ENCODE assay signal across 8 cellular contexts in genomic region chr17:45170976-45171337, GRCh38. TPM values are rescaled to one million over a fixed set of nuclear protein-coding genes. Genes with fewer than 3 reads are reported as not detected.
DNase-seq lines count a peak whose midpoint lies in the region; ATAC-seq, FAIRE-seq and TF ChIP-seq lines count a peak whose summit lies in the region.

No MANE protein-coding gene starts in this region.

- no peak for DNase-seq in activated CD4-positive, alpha-beta memory T cell treated with anti-CD3 and anti-CD28 coated beads, Interleukin-2, amount 10 ng/mL, durations not matched to agents 7 days and 5 days
- no peak for DNase-seq in activated CD4-positive, alpha-beta memory T cell treated with anti-CD3 and anti-CD28 coated beads for 36 hours
- DNase-seq in astrocyte (ENCODE audit: low read depth) (peak; percentile 60), immature natural killer cell (no peak), NCI-H1105 (lab: John Stamatoyannopoulos, UW) (no peak)
- no peak for DNase-seq in stimulated activated naive B cell treated with anti-CD40 and anti-IgM and Interleukin-4, amounts not matched to agents 10 μg/mL and 1 μg/mL and 100 μg/mL, for 72 hours

- H3K9me3 Mint-ChIP-seq in activated CD4-positive, alpha-beta memory T cell treated with anti-CD3 and anti-CD28 coated beads, Interleukin-2, amount 10 ng/mL, durations not matched to agents 7 days and 5 days = no peaks in the 10 kb centered on the region
- H3K9me3 Mint-ChIP-seq in activated CD4-positive, alpha-beta memory T cell treated with anti-CD3 and anti-CD28 coated beads for 36 hours = no peaks in the 10 kb centered on the region
- no peaks in the 10 kb centered on the region for H3K9me3 Mint-ChIP-seq in astrocyte (ENCODE audit: unreplicated experiment)
- no peaks in the 10 kb centered on the region for H3K9me3 Mint-ChIP-seq in immature natural killer cell
- no peaks in the 10 kb centered on the region for H3K9me3 Mint-ChIP-seq in stimulated activated naive B cell treated with anti-CD40 and anti-IgM and Interleukin-4, amounts not matched to agents 10 μg/mL and 1 μg/mL and 100 μg/mL, for 72 hours

- peak overlapping the region; percentile 54 for H3K27ac Mint-ChIP-seq in activated CD4-positive, alpha-beta memory T cell treated with anti-CD3 and anti-CD28 coated beads, Interleukin-2, amount 10 ng/mL, durations not matched to agents 7 days and 5 days
- H3K27ac Mint-ChIP-seq in activated CD4-positive, alpha-beta memory T cell treated with anti-CD3 and anti-CD28 coated beads for 36 hours = no peak overlapping the region
- peak overlapping the region; percentile 94 for H3K27ac Mint-ChIP-seq in astrocyte (ENCODE audit: unreplicated experiment)
- H3K27ac Mint-ChIP-seq in immature natural killer cell = peak overlapping the region; percentile 86 to 97 (median 94)
- H3K27ac Mint-ChIP-seq in stimulated activated naive B cell treated with anti-CD40 and anti-IgM and Interleukin-4, amounts not matched to agents 10 μg/mL and 1 μg/mL and 100 μg/mL, for 72 hours = peak overlapping the region; percentile 75

- H3K4me1 Mint-ChIP-seq in activated CD4-positive, alpha-beta memory T cell treated with anti-CD3 and anti-CD28 coated beads, Interleukin-2, amount 10 ng/mL, durations not matched to agents 7 days and 5 days = peaks cover 25% of the 10 kb centered on the region
- H3K4me1 Mint-ChIP-seq in activated CD4-positive, alpha-beta memory T cell treated with anti-CD3 and anti-CD28 coated beads for 36 hours (ENCODE audit: low read depth) = peaks cover 11% of the 10 kb centered on the region
- H3K4me1 Mint-ChIP-seq in astrocyte (ENCODE audit: low read depth, unreplicated experiment) = peaks cover 23% of the 10 kb centered on the region
- H3K4me1 Mint-ChIP-seq in immature natural killer cell = peaks cover 28 to 34% of the 10 kb centered on the region in 2 donors
- peaks cover 15 to 27% of the 10 kb centered on the region in 2 donors for H3K4me1 Mint-ChIP-seq in stimulated activated naive B cell treated with anti-CD40 and anti-IgM and Interleukin-4, amounts not matched to agents 10 μg/mL and 1 μg/mL and 100 μg/mL, for 72 hours

- TF ChIP-seq CTCF in astrocyte (IDR thresholded peaks at IDR 0.05; ENCODE audit: insufficient read depth, low read depth, low read length) = no peak

- H3K4me3 ChIP-seq in astrocyte (ENCODE audit: insufficient read depth, low read depth, low read length) = peak overlapping the region; percentile 19

- H3K4me3 Mint-ChIP-seq in activated CD4-positive, alpha-beta memory T cell treated with anti-CD3 and anti-CD28 coated beads, Interleukin-2, amount 10 ng/mL, durations not matched to agents 7 days and 5 days = no peak overlapping the region
- H3K4me3 Mint-ChIP-seq in activated CD4-positive, alpha-beta memory T cell treated with anti-CD3 and anti-CD28 coated beads for 36 hours = no peak overlapping the region
- H3K4me3 Mint-ChIP-seq in astrocyte (ENCODE audit: unreplicated experiment) (peak overlapping the region; percentile 64), immature natural killer cell (peak overlapping the region; percentile 23 to 74 (median 51))
- H3K4me3 Mint-ChIP-seq in stimulated activated naive B cell treated with anti-CD40 and anti-IgM and Interleukin-4, amounts not matched to agents 10 μg/mL and 1 μg/mL and 100 μg/mL, for 72 hours = peak overlapping the region in 1 of 2 donors; percentile 16

- H3K4me2 ChIP-seq in astrocyte (ENCODE audit: low read length) = peak overlapping the region; percentile 71

- H3K27me3 Mint-ChIP-seq in activated CD4-positive, alpha-beta memory T cell treated with anti-CD3 and anti-CD28 coated beads, Interleukin-2, amount 10 ng/mL, durations not matched to agents 7 days and 5 days = no peaks in the 10 kb centered on the region
- H3K27me3 Mint-ChIP-seq in activated CD4-positive, alpha-beta memory T cell treated with anti-CD3 and anti-CD28 coated beads for 36 hours = no peaks in the 10 kb centered on the region
- H3K27me3 Mint-ChIP-seq in astrocyte (ENCODE audit: low read depth, unreplicated experiment) = no peaks in the 10 kb centered on the region
- peaks cover 3 to 8% (median 6%) of the 10 kb centered on the region in 3 donors for H3K27me3 Mint-ChIP-seq in immature natural killer cell (ENCODE audit: low read depth in 3 of 3)
- no peaks in the 10 kb centered on the region for H3K27me3 Mint-ChIP-seq in stimulated activated naive B cell treated with anti-CD40 and anti-IgM and Interleukin-4, amounts not matched to agents 10 μg/mL and 1 μg/mL and 100 μg/mL, for 72 hours

- no peak for ATAC-seq in stimulated activated naive B cell treated with anti-CD40 and anti-IgM and Interleukin-4, amounts not matched to agents 10 μg/mL and 1 μg/mL and 100 μg/mL, for 72 hours (replicated peaks)
- ATAC-seq in GM21447 (IDR thresholded peaks at IDR 0.05; ENCODE audit: unreplicated experiment) (no peak), GM21825 (IDR thresholded peaks at IDR 0.05; ENCODE audit: unreplicated experiment) (no peak)

- H3K27ac ChIP-seq in astrocyte (ENCODE audit: low read depth, low read length) = peak overlapping the region; percentile 62

- intact Hi-C loops in activated CD4-positive, alpha-beta memory T cell treated with anti-CD3 and anti-CD28 coated beads for 36 hours (cut with micrococcal nuclease) = no loop called here

- H3K27me3 ChIP-seq in astrocyte (ENCODE audit: insufficient read depth, low read length) = no peaks in the 10 kb centered on the region

- peaks cover 31% of the 10 kb centered on the region for H3K4me1 ChIP-seq in astrocyte (ENCODE audit: insufficient read depth, low read length)

- peak overlapping the region; percentile 67 for H3K9ac ChIP-seq in astrocyte (ENCODE audit: low read length)

- no peaks in the 10 kb centered on the region for H3K79me2 ChIP-seq in astrocyte (ENCODE audit: insufficient read depth, low read length)

- no peak for FAIRE-seq in astrocyte (lab: Jason Lieb, UNC)

- peak overlapping the region; percentile 72 for H2AFZ ChIP-seq in astrocyte (ENCODE audit: low read depth, low read length)

- CTCF ChIA-PET in activated CD4-positive, alpha-beta memory T cell treated with anti-CD3 and anti-CD28 coated beads, Interleukin-2, amount 10 ng/mL, durations not matched to agents 7 days and 5 days (lab: Charles Lee) = interaction anchor here (1.4 kb wide), 1 partner anchor 23 kb away, joined by 3 read pairs; the partner anchor contains the start of gene HEXIM1
- CTCF ChIA-PET in activated CD4-positive, alpha-beta memory T cell treated with anti-CD3 and anti-CD28 coated beads for 36 hours (lab: Charles Lee) = interaction anchor here (1.3 to 5.0 kb wide), 3 partner anchors 20 to 35 kb away, joined by 3 to 41 read pairs (median 6); partner anchors contain the start of genes ACBD4 and HEXIM1

- no peaks in the 10 kb centered on the region for H3K36me3 ChIP-seq in astrocyte (ENCODE audit: insufficient read depth, low read length)

- H3K9me3 ChIP-seq in astrocyte (ENCODE audit: insufficient read depth, low read depth, low read length) = no peaks in the 10 kb centered on the region

- POLR2A ChIA-PET in activated CD4-positive, alpha-beta memory T cell treated with anti-CD3 and anti-CD28 coated beads, Interleukin-2, amount 10 ng/mL, durations not matched to agents 7 days and 5 days (lab: Charles Lee) = interaction anchor here (3.3 to 4.4 kb wide), 2 partner anchors 10 to 21 kb away, joined by 42 to 54 read pairs; partner anchors contain the start of genes HEXIM1 and HEXIM2
- POLR2A ChIA-PET in activated CD4-positive, alpha-beta memory T cell treated with anti-CD3 and anti-CD28 coated beads for 36 hours (lab: Charles Lee) = interaction anchor here (1.8 kb wide), 1 partner anchor 10 kb away, joined by 4 read pairs; the partner anchor contains the start of gene HEXIM2

- H4K20me1 ChIP-seq in astrocyte (ENCODE audit: insufficient read depth, low read length) = no peaks in the 10 kb centered on the region

- no peaks in the 10 kb centered on the region for H3K36me3 Mint-ChIP-seq in activated CD4-positive, alpha-beta memory T cell treated with anti-CD3 and anti-CD28 coated beads, Interleukin-2, amount 10 ng/mL, durations not matched to agents 7 days and 5 days (ENCODE audit: low read depth)
- H3K36me3 Mint-ChIP-seq in activated CD4-positive, alpha-beta memory T cell treated with anti-CD3 and anti-CD28 coated beads for 36 hours = no peaks in the 10 kb centered on the region
- H3K36me3 Mint-ChIP-seq in astrocyte (ENCODE audit: low read depth, unreplicated experiment) (peaks cover 9% of the 10 kb centered on the region), immature natural killer cell (no peaks in the 10 kb centered on the region)
- peaks cover 3 to 19% of the 10 kb centered on the region in 2 donors for H3K36me3 Mint-ChIP-seq in stimulated activated naive B cell treated with anti-CD40 and anti-IgM and Interleukin-4, amounts not matched to agents 10 μg/mL and 1 μg/mL and 100 μg/mL, for 72 hours

RNA-seq across cellular contexts. Expression of gene HEXIM2, which starts 9.3 kb away (rescaled TPM):
- total RNA-seq in activated CD4-positive, alpha-beta memory T cell treated with anti-CD3 and anti-CD28 coated beads, Interleukin-2, amount 10 ng/mL, durations not matched to agents 7 days and 5 days = 1 to 10 TPM; 6.5 to 8.0 TPM
- 1 to 10 TPM; 5.3 to 5.6 TPM for total RNA-seq in activated CD4-positive, alpha-beta memory T cell treated with anti-CD3 and anti-CD28 coated beads for 36 hours
- total RNA-seq in astrocyte = 8.4 and 9.0 TPM in 2 replicates
- 1 to 10 TPM; 1.9 to 7.4 (median 5.6) TPM for polyA plus RNA-seq in immature natural killer cell

RNA-seq across cellular contexts. Expression of gene HEXIM1, which starts 22.7 kb away (rescaled TPM):
- total RNA-seq in activated CD4-positive, alpha-beta memory T cell treated with anti-CD3 and anti-CD28 coated beads, Interleukin-2, amount 10 ng/mL, durations not matched to agents 7 days and 5 days = 10 to 100 TPM; 35.0 to 35.8 TPM
- 10 to 100 TPM; 24.9 to 25.4 TPM for total RNA-seq in activated CD4-positive, alpha-beta memory T cell treated with anti-CD3 and anti-CD28 coated beads for 36 hours
- 44.5 and 46.6 TPM in 2 replicates for total RNA-seq in astrocyte
- polyA plus RNA-seq in immature natural killer cell = 1 to 10 TPM; 1.1 to 7.2 (median 3.0) TPM

RNA-seq across cellular contexts. Expression of gene ACBD4, which starts 35.5 kb away (rescaled TPM):
- total RNA-seq in activated CD4-positive, alpha-beta memory T cell treated with anti-CD3 and anti-CD28 coated beads, Interleukin-2, amount 10 ng/mL, durations not matched to agents 7 days and 5 days = 10 to 100 TPM; 15.0 to 17.8 TPM
- total RNA-seq in activated CD4-positive, alpha-beta memory T cell treated with anti-CD3 and anti-CD28 coated beads for 36 hours = 10 to 100 TPM; 12.5 to 13.8 TPM
- 3.9 and 4.7 TPM in 2 replicates for total RNA-seq in astrocyte
- polyA plus RNA-seq in immature natural killer cell = 10 to 100 TPM in 2 of 3 donors, 1 to 10 TPM in 1; 7.9 to 11.2 (median 10.4) TPM

RNA-seq across cellular contexts. Expression of gene PLCD3, which starts 38.6 kb away (rescaled TPM):
- total RNA-seq in activated CD4-positive, alpha-beta memory T cell treated with anti-CD3 and anti-CD28 coated beads, Interleukin-2, amount 10 ng/mL, durations not matched to agents 7 days and 5 days = 1 to 10 TPM; 2.7 to 3.1 TPM
- 1 to 10 TPM; 4.3 to 4.4 TPM for total RNA-seq in activated CD4-positive, alpha-beta memory T cell treated with anti-CD3 and anti-CD28 coated beads for 36 hours
- 76.5 and 92.0 TPM in 2 replicates for total RNA-seq in astrocyte
- polyA plus RNA-seq in immature natural killer cell = under 1 TPM in 1 of 3 donors, not detected in 2; 0.75 TPM

RNA-seq across cellular contexts. Expression of gene FMNL1, which starts 50.7 kb away (rescaled TPM):
- total RNA-seq in activated CD4-positive, alpha-beta memory T cell treated with anti-CD3 and anti-CD28 coated beads, Interleukin-2, amount 10 ng/mL, durations not matched to agents 7 days and 5 days = 100 to 1,000 TPM; 465 to 477 TPM
- total RNA-seq in activated CD4-positive, alpha-beta memory T cell treated with anti-CD3 and anti-CD28 coated beads for 36 hours = 100 to 1,000 TPM; 314 to 331 TPM
- 4.0 and 4.7 TPM in 2 replicates for total RNA-seq in astrocyte
- 10 to 100 TPM; 17.6 to 66.7 (median 25.3) TPM for polyA plus RNA-seq in immature natural killer cell

Comparison
In these comparisons a context has a peak if more than half of its experiments do, and no peak if none do; other contexts are left out.
1. H3K4me3 Mint-ChIP-seq: peak in astrocyte (single experiment) and immature natural killer cell (5 of 5); none in activated CD4-positive, alpha-beta memory T cell treated with anti-CD3 and anti-CD28 coated beads, Interleukin-2, amount 10 ng/mL, durations not matched to agents 7 days and 5 days (single experiment) and activated CD4-positive, alpha-beta memory T cell treated with anti-CD3 and anti-CD28 coated beads for 36 hours (single experiment).